ENCODE assay signal across 8 cellular contexts in genomic region chr16:69482410-69482951, GRCh38. TPM values are rescaled to one million over a fixed set of nuclear protein-coding genes. Genes with fewer than 3 reads are reported as not detected.
DNase-seq lines count a peak whose midpoint lies in the region; ATAC-seq and TF ChIP-seq lines count a peak whose summit lies in the region.
"Had no signal": no experiment of that assay in that cellular context is flagged by ENCODE, and none has a peak within 500 bp of the region (broad histone marks: within the 10 kb centered on the region; RNA-seq: fewer than 3 reads in every experiment).

No MANE protein-coding gene starts in this region.

- ATAC-seq in lower lobe of right lung (peak; percentile 61 to 62), HG03039 (IDR thresholded peaks at IDR 0.05; ENCODE audit: unreplicated experiment) (no peak), HG03354 (IDR thresholded peaks at IDR 0.05; ENCODE audit: poor library complexity, severe bottlenecking, unreplicated experiment) (no peak)

- no peak for TF ChIP-seq CTCF in lower lobe of right lung (IDR thresholded peaks at IDR 0.05)

- DNase-seq in NCI-H1105 treated with DMSO at 0.1 percent for 48 hours (lab: John Stamatoyannopoulos, UW), result peak; percentile 73
- peak; percentile 69 for DNase-seq in brain pericyte (ENCODE audit: low read depth, low spot score)
- peak; percentile 51 for DNase-seq in lower lobe of right lung
- DNase-seq in ureter (ENCODE audit: low spot score), result peak; percentile 64
- no peak for DNase-seq in stimulated activated CD4-positive, alpha-beta T cell treated with anti-CD3 and anti-CD28 coated beads, Interleukin-15, amount 100 ng/mL, for 24 hours
- DNase-seq: immature natural killer cell had no signal

- H3K9me3 ChIP-seq in lower lobe of right lung, result no peaks in the 10 kb centered on the region

- H3K27ac ChIP-seq in lower lobe of right lung, result peak overlapping the region; percentile 76

- peak overlapping the region; percentile 15 for H3K4me3 ChIP-seq in lower lobe of right lung

- H3K27me3 ChIP-seq in lower lobe of right lung (ENCODE audit: low read depth), result no peaks in the 10 kb centered on the region

- intact Hi-C loops in lower lobe of right lung (cut with DNase I), result no loop called here

- H3K36me3 ChIP-seq in lower lobe of right lung, result no peaks in the 10 kb centered on the region

- peaks cover 26% of the 10 kb centered on the region for H3K4me1 ChIP-seq in lower lobe of right lung

RNA-seq across cellular contexts. Expression of gene CYB5B, which starts 58.1 kb away (rescaled TPM):
- total RNA-seq in lower lobe of right lung (78.2 TPM), ureter (152 TPM)

Comparison
In these comparisons a context has a peak if more than half of its experiments do, and no peak if none do; other contexts are left out.
1. ATAC-seq: peak in lower lobe of right lung (2 of 2); none in HG03039 (single experiment) and HG03354 (single experiment).